ENCODE assay signal across 3 cellular contexts in genomic region chr6:49539102-49539501, GRCh38.
TF ChIP-seq lines count a peak whose summit lies in the region.

No MANE protein-coding gene starts in this region.

TF ChIP-seq in A549, 52 proteins besides CTCF, POLR2A, EP300 and RAD21:
- TF ChIP-seq NFE2L2 (conservative IDR thresholded peaks at IDR 0.05; ENCODE audit: low read length) (no peak), CEBPB (IDR thresholded peaks at IDR 0.05) (peak; percentile 78 to 85)

TF ChIP-seq in HCT116, 20 proteins besides CTCF, POLR2A, EP300 and RAD21:
- no peak for TF ChIP-seq ZNF274 (IDR thresholded peaks at IDR 0.05; ENCODE audit: low read depth, low read length)
- TF ChIP-seq CEBPB (IDR thresholded peaks at IDR 0.05; ENCODE audit: low read depth): peak; percentile 50; the same call in 1 of the 2 replicates

TF ChIP-seq in H1, 55 proteins besides CTCF, POLR2A, EP300 and RAD21:
- no peak for TF ChIP-seq ATF2 (IDR thresholded peaks at IDR 0.05; ENCODE audit: low read length)
- no peak for TF ChIP-seq BRCA1 (IDR thresholded peaks at IDR 0.05; ENCODE audit: low read depth, low read length)
- TF ChIP-seq CHD2 (IDR thresholded peaks at IDR 0.05; ENCODE audit: low read length): no peak
- no peak for TF ChIP-seq MAX (IDR thresholded peaks at IDR 0.05)
- TF ChIP-seq CEBPB (IDR thresholded peaks at IDR 0.05; ENCODE audit: low read depth, low read length): peak; percentile 85
- no peak for TF ChIP-seq CHD1 (IDR thresholded peaks at IDR 0.05; ENCODE audit: low read depth, low read length)
- no peak for TF ChIP-seq PHF8 (conservative IDR thresholded peaks at IDR 0.05; ENCODE audit: low read depth, low read length)
- TF ChIP-seq MAFK (IDR thresholded peaks at IDR 0.05; ENCODE audit: low read depth, low read length): no peak
